In the genomic region with DNA sequence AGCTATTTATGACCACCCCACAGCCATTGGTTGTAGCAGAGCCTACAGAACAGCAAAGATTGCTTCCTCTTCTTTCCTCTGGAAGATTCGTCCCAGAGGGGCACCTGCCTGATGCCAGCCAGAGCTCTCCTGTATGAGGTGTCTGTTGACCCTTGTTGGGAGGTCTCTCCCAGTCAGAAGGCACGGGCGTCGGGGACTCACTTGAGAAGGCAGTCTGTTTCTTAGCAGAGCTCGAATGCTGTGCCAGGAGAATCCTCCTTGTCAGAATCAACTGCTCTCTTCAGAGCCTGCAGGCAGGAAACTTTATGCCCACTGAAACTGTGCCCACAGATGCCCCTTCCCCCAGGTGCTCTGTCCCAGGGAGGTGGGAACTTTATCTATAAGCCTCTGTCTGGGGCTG, we compare ENCODE assay signal across 8 cellular contexts.
"Had no signal": no experiment of that assay in that cellular context is flagged by ENCODE, and none has a peak within 500 bp of the region (broad histone marks: within the 10 kb centered on the region; RNA-seq: fewer than 3 reads in every experiment).

No MANE protein-coding gene starts in this region.

- FAIRE-seq: HepG2 had no signal

- H2AFZ ChIP-seq: GM23338 had no signal

- H3K9ac ChIP-seq: KMS-11 had no signal

- H3K4me2 ChIP-seq: GM23338, KMS-11 had no signal

- H3K27ac ChIP-seq: KMS-11 had no signal

- DNase-seq: H7, HFFc6, KBM-7 had no signal

- H3K36me3 ChIP-seq: HAP-1 had no signal

- H3K4me3 ChIP-seq: GM23338, HAP-1 had no signal

- ATAC-seq: GM23338, HCT116, HepG2 had no signal
